9 cellular contexts compared by ENCODE assay signal in the genomic region with DNA sequence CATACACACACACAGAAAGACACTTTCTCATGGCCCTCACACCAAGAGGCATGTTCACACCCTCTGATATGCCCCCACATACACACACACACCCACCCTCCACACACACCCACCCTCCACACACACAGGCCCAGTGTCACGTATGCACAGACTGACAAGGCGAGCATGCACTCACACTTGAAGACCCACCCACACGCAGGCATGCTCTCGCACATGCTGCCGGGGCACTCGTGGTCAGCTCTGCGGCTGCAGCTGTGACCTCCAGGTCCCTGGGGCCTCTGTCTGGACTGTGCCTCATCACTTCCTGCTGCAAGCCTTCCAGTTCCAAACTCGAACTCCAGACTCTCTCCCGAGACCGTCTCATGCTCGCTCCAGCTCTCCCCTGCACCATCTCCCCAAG. TPM values are rescaled to one million over a fixed set of nuclear protein-coding genes. Genes with fewer than 3 reads are reported as not detected.
A peak's percentile ranks its signal among the peaks of the same experiment; 100 is the strongest.
DNase-seq lines count a peak whose midpoint lies in the region; ATAC-seq and TF ChIP-seq lines count a peak whose summit lies in the region.
"Had no signal": no experiment of that assay in that cellular context is flagged by ENCODE, and none has a peak within 500 bp of the region (broad histone marks: within the 10 kb centered on the region; RNA-seq: fewer than 3 reads in every experiment).

No MANE protein-coding gene starts in this region.

- WGBS in lung, 2 donors: 43 to 75% methylated on average over 11 of the region's 11 CpGs

- H3K4me3 ChIP-seq in lung: no peak overlapping the region

- ATAC-seq in stimulated activated naive CD8-positive, alpha-beta T cell treated with anti-CD3 and anti-CD28 coated beads, Interleukin-15, Interleukin-2, amounts not matched to agents 100 U/mL and 50 U/mL, for 24 hours: no peak
- ATAC-seq in stimulated activated naive CD8-positive, alpha-beta T cell treated with anti-CD3 and anti-CD28 coated beads, Interleukin-15, amount 100 ng/mL, for 72 hours: no peak
- no peak for ATAC-seq in lung (ENCODE audit: insufficient read depth, low FRiP score)
- ATAC-seq: HCT116 had no signal

- TF ChIP-seq CTCF in lung (IDR thresholded peaks at IDR 0.05; ENCODE audit: control extremely low read depth, extremely low read depth): no peak
- TF ChIP-seq CTCF in GM20000 (IDR thresholded peaks at IDR 0.05; ENCODE audit: extremely low read depth, missing control alignments): no peak

- no peaks in the 10 kb centered on the region for H3K27me3 Mint-ChIP-seq in stimulated activated naive CD8-positive, alpha-beta T cell treated with anti-CD3 and anti-CD28 coated beads, Interleukin-15, amount 100 ng/mL, for 72 hours

- H3K9me3 Mint-ChIP-seq in stimulated activated naive CD8-positive, alpha-beta T cell treated with anti-CD3 and anti-CD28 coated beads, Interleukin-15, amount 100 ng/mL, for 72 hours: no peaks in the 10 kb centered on the region

- H3K36me3 ChIP-seq in lung (ENCODE audit: control insufficient read depth in 2 of 2, insufficient read depth in 2 of 2, low read length in 2 of 2): no peaks in the 10 kb centered on the region

- H3K27ac ChIP-seq in lung (ENCODE audit: low read depth in 1 of 2, low read length in 1 of 2): peak overlapping the region; percentile 58 to 85

- peaks cover 9 to 15% of the 10 kb centered on the region in 2 donors for H3K4me1 ChIP-seq in lung (ENCODE audit: control insufficient read depth in 2 of 2, insufficient read depth in 2 of 2, low read length in 2 of 2)

- no peak overlapping the region for H3K4me3 Mint-ChIP-seq in stimulated activated naive CD8-positive, alpha-beta T cell treated with anti-CD3 and anti-CD28 coated beads, Interleukin-15, amount 100 ng/mL, for 72 hours

- H3K27me3 ChIP-seq in lung (ENCODE audit: control insufficient read depth, insufficient read depth): no peaks in the 10 kb centered on the region

- no peaks in the 10 kb centered on the region for H3K9me3 ChIP-seq in lung (ENCODE audit: control insufficient read depth in 2 of 2, insufficient read depth in 1 of 2, low read length in 1 of 2)

- no peaks in the 10 kb centered on the region for H3K4me1 Mint-ChIP-seq in stimulated activated naive CD8-positive, alpha-beta T cell treated with anti-CD3 and anti-CD28 coated beads, Interleukin-15, amount 100 ng/mL, for 72 hours

- H3K27ac Mint-ChIP-seq in stimulated activated naive CD8-positive, alpha-beta T cell treated with anti-CD3 and anti-CD28 coated beads, Interleukin-15, amount 100 ng/mL, for 72 hours: no peak overlapping the region

- DNase-seq in stimulated activated naive CD8-positive, alpha-beta T cell treated with anti-CD3 and anti-CD28 coated beads, Interleukin-15, Interleukin-2, amounts not matched to agents 100 U/mL and 50 U/mL, for 24 hours: peak; percentile 27
- no peak for DNase-seq in stimulated activated naive CD8-positive, alpha-beta T cell treated with anti-CD3 and anti-CD28 coated beads, Interleukin-15, amount 100 ng/mL, for 72 hours
- peak; percentile 44 for DNase-seq in brain pericyte (ENCODE audit: low read depth, low spot score)
- DNase-seq in lung (ENCODE audit: low spot score): no peak
- DNase-seq in NAMALWA (ENCODE audit: low spot score): no peak
- no peak for DNase-seq in NCI-H526 treated with DMSO at 0.1 percent for 48 hours (lab: John Stamatoyannopoulos, UW)
- no peak for DNase-seq in NCI-H2107 (lab: John Stamatoyannopoulos, UW)
- no peak for DNase-seq in GM20000 (ENCODE audit: low spot score)

RNA-seq across cellular contexts. Expression of gene DCHS1, which starts 9.6 kb away (rescaled TPM):
- total RNA-seq in lung: 10 to 100 TPM; 14.9 to 39.9 TPM
- polyA plus RNA-seq in lung: 1 to 10 TPM; 6.0 to 8.2 TPM

RNA-seq across cellular contexts. Expression of gene TPP1, which starts 26.8 kb away (rescaled TPM):
- total RNA-seq in lung: 100 to 1,000 TPM; 124 to 150 TPM
- polyA plus RNA-seq in lung: 100 to 1,000 TPM in 1 of 2 donors, 10 to 100 TPM in 1; 57.6 to 169 TPM

RNA-seq across cellular contexts. Expression of gene TAF10, which starts 34.0 kb away (rescaled TPM):
- 100 to 1,000 TPM in 1 of 2 donors, 10 to 100 TPM in 1; 23.9 to 149 TPM for total RNA-seq in lung
- polyA plus RNA-seq in lung: 100 to 1,000 TPM; 108 to 126 TPM

RNA-seq across cellular contexts. Expression of gene MRPL17, which starts 37.1 kb away (rescaled TPM):
- total RNA-seq in lung: 10 to 100 TPM; 28.2 to 43.2 TPM
- 10 to 100 TPM; 48.6 to 81.4 TPM for polyA plus RNA-seq in lung

RNA-seq across cellular contexts. Expression of gene ILK, which starts 42.5 kb away (rescaled TPM):
- 100 to 1,000 TPM; 134 to 147 TPM for total RNA-seq in lung
- 100 to 1,000 TPM in 1 of 2 donors, 10 to 100 TPM in 1; 91.1 to 138 TPM for polyA plus RNA-seq in lung

Comparison
In these comparisons a context has a peak if more than half of its experiments do, and no peak if none do; other contexts are left out.
1. DNase-seq: peak in stimulated activated naive CD8-positive, alpha-beta T cell treated with anti-CD3 and anti-CD28 coated beads, Interleukin-15, Interleukin-2, amounts not matched to agents 100 U/mL and 50 U/mL, for 24 hours (single experiment) and brain pericyte (single experiment); none in stimulated activated naive CD8-positive, alpha-beta T cell treated with anti-CD3 and anti-CD28 coated beads, Interleukin-15, amount 100 ng/mL, for 72 hours (0 of 2), lung (single experiment), NAMALWA (single experiment), NCI-H526 treated with DMSO at 0.1 percent for 48 hours (single experiment), NCI-H2107 (single experiment) and GM20000 (single experiment).